Comparison of ENCODE assay signal across 1 cellular context in the genomic region with DNA sequence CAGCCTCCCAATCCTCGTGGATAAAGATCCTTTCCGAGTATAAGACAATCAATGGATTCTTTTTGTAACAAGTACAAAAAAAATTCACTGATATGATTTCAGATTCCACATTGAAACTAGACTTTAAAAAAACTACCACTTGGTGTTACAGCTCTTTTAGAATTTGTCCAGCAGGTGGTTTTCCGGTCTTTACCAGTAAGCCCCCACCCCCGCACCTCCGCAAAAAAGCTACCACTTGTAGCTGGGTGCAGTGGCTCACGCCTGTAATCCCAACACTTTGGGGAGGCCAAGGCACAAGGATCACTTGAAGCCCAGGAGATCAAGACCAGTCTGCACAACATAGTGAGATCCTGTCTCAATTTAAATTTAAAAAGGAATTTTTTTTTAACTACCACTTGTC.
TF ChIP-seq lines count a peak whose summit lies in the region.

No MANE protein-coding gene starts in this region.

TF ChIP-seq in WTC11, 78 proteins besides CTCF, POLR2A, EP300 and RAD21 (continued from another document):
- TF ChIP-seq, protein P1, sequence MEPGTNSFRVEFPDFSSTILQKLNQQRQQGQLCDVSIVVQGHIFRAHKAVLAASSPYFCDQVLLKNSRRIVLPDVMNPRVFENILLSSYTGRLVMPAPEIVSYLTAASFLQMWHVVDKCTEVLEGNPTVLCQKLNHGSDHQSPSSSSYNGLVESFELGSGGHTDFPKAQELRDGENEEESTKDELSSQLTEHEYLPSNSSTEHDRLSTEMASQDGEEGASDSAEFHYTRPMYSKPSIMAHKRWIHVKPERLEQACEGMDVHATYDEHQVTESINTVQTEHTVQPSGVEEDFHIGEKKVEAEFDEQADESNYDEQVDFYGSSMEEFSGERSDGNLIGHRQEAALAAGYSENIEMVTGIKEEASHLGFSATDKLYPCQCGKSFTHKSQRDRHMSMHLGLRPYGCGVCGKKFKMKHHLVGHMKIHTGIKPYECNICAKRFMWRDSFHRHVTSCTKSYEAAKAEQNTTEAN (CRISPR knock-in tag; IDR thresholded peaks at IDR 0.05), result no peak
- TF ChIP-seq ZNF121 (CRISPR knock-in tag; IDR thresholded peaks at IDR 0.05), result no peak
- TF ChIP-seq, protein P2, sequence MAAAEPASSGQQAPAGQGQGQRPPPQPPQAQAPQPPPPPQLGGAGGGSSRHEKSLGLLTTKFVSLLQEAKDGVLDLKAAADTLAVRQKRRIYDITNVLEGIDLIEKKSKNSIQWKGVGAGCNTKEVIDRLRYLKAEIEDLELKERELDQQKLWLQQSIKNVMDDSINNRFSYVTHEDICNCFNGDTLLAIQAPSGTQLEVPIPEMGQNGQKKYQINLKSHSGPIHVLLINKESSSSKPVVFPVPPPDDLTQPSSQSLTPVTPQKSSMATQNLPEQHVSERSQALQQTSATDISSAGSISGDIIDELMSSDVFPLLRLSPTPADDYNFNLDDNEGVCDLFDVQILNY (CRISPR knock-in tag; IDR thresholded peaks at IDR 0.05), result no peak
- TF ChIP-seq, protein P3, sequence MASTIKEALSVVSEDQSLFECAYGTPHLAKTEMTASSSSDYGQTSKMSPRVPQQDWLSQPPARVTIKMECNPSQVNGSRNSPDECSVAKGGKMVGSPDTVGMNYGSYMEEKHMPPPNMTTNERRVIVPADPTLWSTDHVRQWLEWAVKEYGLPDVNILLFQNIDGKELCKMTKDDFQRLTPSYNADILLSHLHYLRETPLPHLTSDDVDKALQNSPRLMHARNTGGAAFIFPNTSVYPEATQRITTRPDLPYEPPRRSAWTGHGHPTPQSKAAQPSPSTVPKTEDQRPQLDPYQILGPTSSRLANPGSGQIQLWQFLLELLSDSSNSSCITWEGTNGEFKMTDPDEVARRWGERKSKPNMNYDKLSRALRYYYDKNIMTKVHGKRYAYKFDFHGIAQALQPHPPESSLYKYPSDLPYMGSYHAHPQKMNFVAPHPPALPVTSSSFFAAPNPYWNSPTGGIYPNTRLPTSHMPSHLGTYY (CRISPR knock-in tag; IDR thresholded peaks at IDR 0.05), result no peak
- no peak for TF ChIP-seq ZNF317 (CRISPR knock-in tag; IDR thresholded peaks at IDR 0.05; ENCODE audit: borderline replicate concordance, low read depth)
- no peak for TF ChIP-seq NR1H2 (CRISPR knock-in tag; IDR thresholded peaks at IDR 0.05)
- TF ChIP-seq GRHL2 (CRISPR knock-in tag; IDR thresholded peaks at IDR 0.05; ENCODE audit: insufficient replicate concordance, severe bottlenecking), result no peak
- TF ChIP-seq, protein P4, sequence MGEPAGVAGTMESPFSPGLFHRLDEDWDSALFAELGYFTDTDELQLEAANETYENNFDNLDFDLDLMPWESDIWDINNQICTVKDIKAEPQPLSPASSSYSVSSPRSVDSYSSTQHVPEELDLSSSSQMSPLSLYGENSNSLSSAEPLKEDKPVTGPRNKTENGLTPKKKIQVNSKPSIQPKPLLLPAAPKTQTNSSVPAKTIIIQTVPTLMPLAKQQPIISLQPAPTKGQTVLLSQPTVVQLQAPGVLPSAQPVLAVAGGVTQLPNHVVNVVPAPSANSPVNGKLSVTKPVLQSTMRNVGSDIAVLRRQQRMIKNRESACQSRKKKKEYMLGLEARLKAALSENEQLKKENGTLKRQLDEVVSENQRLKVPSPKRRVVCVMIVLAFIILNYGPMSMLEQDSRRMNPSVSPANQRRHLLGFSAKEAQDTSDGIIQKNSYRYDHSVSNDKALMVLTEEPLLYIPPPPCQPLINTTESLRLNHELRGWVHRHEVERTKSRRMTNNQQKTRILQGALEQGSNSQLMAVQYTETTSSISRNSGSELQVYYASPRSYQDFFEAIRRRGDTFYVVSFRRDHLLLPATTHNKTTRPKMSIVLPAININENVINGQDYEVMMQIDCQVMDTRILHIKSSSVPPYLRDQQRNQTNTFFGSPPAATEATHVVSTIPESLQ (CRISPR knock-in tag; IDR thresholded peaks at IDR 0.05), result no peak
- no peak for TF ChIP-seq CREB1 (CRISPR knock-in tag; IDR thresholded peaks at IDR 0.05)
- TF ChIP-seq, protein P5, sequence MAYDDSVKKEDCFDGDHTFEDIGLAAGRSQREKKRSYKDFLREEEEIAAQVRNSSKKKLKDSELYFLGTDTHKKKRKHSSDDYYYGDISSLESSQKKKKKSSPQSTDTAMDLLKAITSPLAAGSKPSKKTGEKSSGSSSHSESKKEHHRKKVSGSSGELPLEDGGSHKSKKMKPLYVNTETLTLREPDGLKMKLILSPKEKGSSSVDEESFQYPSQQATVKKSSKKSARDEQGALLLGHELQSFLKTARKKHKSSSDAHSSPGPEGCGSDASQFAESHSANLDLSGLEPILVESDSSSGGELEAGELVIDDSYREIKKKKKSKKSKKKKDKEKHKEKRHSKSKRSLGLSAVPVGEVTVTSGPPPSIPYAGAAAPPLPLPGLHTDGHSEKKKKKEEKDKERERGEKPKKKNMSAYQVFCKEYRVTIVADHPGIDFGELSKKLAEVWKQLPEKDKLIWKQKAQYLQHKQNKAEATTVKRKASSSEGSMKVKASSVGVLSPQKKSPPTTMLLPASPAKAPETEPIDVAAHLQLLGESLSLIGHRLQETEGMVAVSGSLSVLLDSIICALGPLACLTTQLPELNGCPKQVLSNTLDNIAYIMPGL (CRISPR knock-in tag; IDR thresholded peaks at IDR 0.05), result no peak
- TF ChIP-seq HMGA2 (CRISPR knock-in tag; IDR thresholded peaks at IDR 0.05), result no peak
- TF ChIP-seq, protein P6, sequence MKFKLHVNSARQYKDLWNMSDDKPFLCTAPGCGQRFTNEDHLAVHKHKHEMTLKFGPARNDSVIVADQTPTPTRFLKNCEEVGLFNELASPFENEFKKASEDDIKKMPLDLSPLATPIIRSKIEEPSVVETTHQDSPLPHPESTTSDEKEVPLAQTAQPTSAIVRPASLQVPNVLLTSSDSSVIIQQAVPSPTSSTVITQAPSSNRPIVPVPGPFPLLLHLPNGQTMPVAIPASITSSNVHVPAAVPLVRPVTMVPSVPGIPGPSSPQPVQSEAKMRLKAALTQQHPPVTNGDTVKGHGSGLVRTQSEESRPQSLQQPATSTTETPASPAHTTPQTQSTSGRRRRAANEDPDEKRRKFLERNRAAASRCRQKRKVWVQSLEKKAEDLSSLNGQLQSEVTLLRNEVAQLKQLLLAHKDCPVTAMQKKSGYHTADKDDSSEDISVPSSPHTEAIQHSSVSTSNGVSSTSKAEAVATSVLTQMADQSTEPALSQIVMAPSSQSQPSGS (CRISPR knock-in tag; IDR thresholded peaks at IDR 0.05; ENCODE audit: borderline replicate concordance, low read depth), result no peak
- no peak for TF ChIP-seq NFYB (CRISPR knock-in tag; conservative IDR thresholded peaks at IDR 0.05; ENCODE audit: low read depth)
- TF ChIP-seq ZNF671 (CRISPR knock-in tag; IDR thresholded peaks at IDR 0.05), result no peak
